Comparison of ENCODE assay signal across 1 cellular context in genomic region chr5:145484195-145484594, GRCh38.
TF ChIP-seq lines count a peak whose summit lies in the region.

No MANE protein-coding gene starts in this region.

TF ChIP-seq in SK-N-SH treated with all-trans-retinoic acid at 6 μM for 48 hours, 23 proteins besides CTCF, POLR2A, EP300 and RAD21 (continued from another document):
- no peak for TF ChIP-seq CREB5 (CRISPR knock-in tag; IDR thresholded peaks at IDR 0.05; ENCODE audit: low read depth)
- TF ChIP-seq TSHZ2 (CRISPR knock-in tag; IDR thresholded peaks at IDR 0.05), result no peak
